In the genomic region with DNA sequence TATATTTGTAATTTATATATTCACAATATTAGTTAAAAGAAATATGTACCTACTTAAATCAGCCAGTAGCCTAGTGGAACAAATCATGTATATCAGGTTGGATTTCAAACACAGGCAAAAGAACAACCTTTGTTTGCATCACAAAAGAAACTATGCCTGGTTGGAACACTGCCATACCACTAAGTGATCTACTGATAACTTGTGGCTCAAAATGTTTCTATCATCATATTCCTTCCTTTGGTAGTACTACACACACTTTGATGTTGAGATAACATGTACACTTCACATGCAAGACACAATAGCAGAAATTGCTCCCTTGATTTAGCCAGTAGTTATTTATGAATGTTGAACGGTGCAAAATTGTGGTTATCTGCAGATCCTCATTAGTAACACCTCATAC, we compare ENCODE assay signal across 16 cellular contexts.
DNase-seq lines count a peak whose midpoint lies in the region; ATAC-seq and TF ChIP-seq lines count a peak whose summit lies in the region.
"Had no signal": no experiment of that assay in that cellular context is flagged by ENCODE, and none has a peak within 500 bp of the region (broad histone marks: within the 10 kb centered on the region; RNA-seq: fewer than 3 reads in every experiment).

No MANE protein-coding gene starts in this region.

- H3K36me3 Mint-ChIP-seq in stimulated activated memory B cell treated with anti-CD40 and anti-IgM and Interleukin-4, amounts not matched to agents 10 μg/mL and 1 μg/mL and 100 μg/mL, for 72 hours = no peaks in the 10 kb centered on the region
- H3K36me3 Mint-ChIP-seq: activated naive CD8-positive, alpha-beta T cell treated with anti-CD3 and anti-CD28 coated beads, Interleukin-2, amount 10 ng/mL, durations not matched to agents 7 days and 5 days; CD14-positive monocyte; natural killer cell treated with Interleukin-12 subunit alpha and Interleukin-12 subunit beta and Interleukin-15 and Interleukin-18, amount 100 ng/mL, for 72 hours had no signal

- H3K4me3 Mint-ChIP-seq in stimulated activated memory B cell treated with anti-CD40 and anti-IgM and Interleukin-4, amounts not matched to agents 10 μg/mL and 1 μg/mL and 100 μg/mL, for 72 hours = no peak overlapping the region
- H3K4me3 Mint-ChIP-seq: activated naive CD8-positive, alpha-beta T cell treated with anti-CD3 and anti-CD28 coated beads, Interleukin-2, amount 10 ng/mL, durations not matched to agents 7 days and 5 days; CD14-positive monocyte; natural killer cell treated with Interleukin-12 subunit alpha and Interleukin-12 subunit beta and Interleukin-15 and Interleukin-18, amount 100 ng/mL, for 72 hours had no signal

- H3K27me3 Mint-ChIP-seq in stimulated activated memory B cell treated with anti-CD40 and anti-IgM and Interleukin-4, amounts not matched to agents 10 μg/mL and 1 μg/mL and 100 μg/mL, for 72 hours = no peaks in the 10 kb centered on the region
- H3K27me3 Mint-ChIP-seq: activated naive CD8-positive, alpha-beta T cell treated with anti-CD3 and anti-CD28 coated beads, Interleukin-2, amount 10 ng/mL, durations not matched to agents 7 days and 5 days; natural killer cell treated with Interleukin-12 subunit alpha and Interleukin-12 subunit beta and Interleukin-15 and Interleukin-18, amount 100 ng/mL, for 72 hours had no signal

- H3K9me3 Mint-ChIP-seq in stimulated activated memory B cell treated with anti-CD40 and anti-IgM and Interleukin-4, amounts not matched to agents 10 μg/mL and 1 μg/mL and 100 μg/mL, for 72 hours = peaks cover 8% of the 10 kb centered on the region

- no peak overlapping the region for H3K27ac Mint-ChIP-seq in stimulated activated memory B cell treated with anti-CD40 and anti-IgM and Interleukin-4, amounts not matched to agents 10 μg/mL and 1 μg/mL and 100 μg/mL, for 72 hours
- H3K27ac Mint-ChIP-seq: activated naive CD8-positive, alpha-beta T cell treated with anti-CD3 and anti-CD28 coated beads, Interleukin-2, amount 10 ng/mL, durations not matched to agents 7 days and 5 days; CD14-positive monocyte; natural killer cell treated with Interleukin-12 subunit alpha and Interleukin-12 subunit beta and Interleukin-15 and Interleukin-18, amount 100 ng/mL, for 72 hours had no signal

- no peak for ATAC-seq in stimulated activated memory B cell treated with anti-CD40 and anti-IgM and Interleukin-4, amounts not matched to agents 10 μg/mL and 1 μg/mL and 100 μg/mL, for 72 hours
- ATAC-seq: natural killer cell treated with Interleukin-12 subunit alpha and Interleukin-12 subunit beta and Interleukin-15 and Interleukin-18, amount 100 ng/mL, for 72 hours had no signal

- no peak for TF ChIP-seq CTCF in epithelial cell of esophagus (IDR thresholded peaks at IDR 0.05; ENCODE audit: insufficient read depth, low read depth, low read length, missing control alignments)

- in situ Hi-C loops in KBM-7 (cut with MboI; ENCODE audit: low pct_unique_long_range_greater_than_20kb, low sequenced_read_pairs) = no loop called here

- peak; percentile 90 for DNase-seq in DMS79 (lab: John Stamatoyannopoulos, UW)
- DNase-seq in KBM-7 = peak; percentile 28
- DNase-seq in OCI-M1 (lab: John Stamatoyannopoulos, UW) = peak; percentile 55
- peak; percentile 52 for DNase-seq in epithelial cell of esophagus (ENCODE audit: low read depth)
- DNase-seq in cerebellum (ENCODE audit: low spot score) = no peak
- DNase-seq in stimulated activated CD4-positive, alpha-beta T cell treated with anti-CD3 and anti-CD28 coated beads, Interleukin-12 subunit alpha, Interleukin-12 subunit beta, amount 100 ng/mL, for 4 hours = no peak
- no peak for DNase-seq in mucosa of gallbladder (ENCODE audit: low spot score)
- DNase-seq: activated CD8-positive, alpha-beta memory T cell treated with anti-CD3 and anti-CD28 coated beads, Interleukin-2, amount 50 U/mL, for 4 hours; activated naive CD8-positive, alpha-beta T cell treated with anti-CD3 and anti-CD28 coated beads, Interleukin-2, amount 10 ng/mL, durations not matched to agents 7 days and 5 days; left ventricle myocardium inferior; NCI-H1048; small intestine; testis had no signal

- no peaks in the 10 kb centered on the region for H3K4me1 Mint-ChIP-seq in stimulated activated memory B cell treated with anti-CD40 and anti-IgM and Interleukin-4, amounts not matched to agents 10 μg/mL and 1 μg/mL and 100 μg/mL, for 72 hours
- H3K4me1 Mint-ChIP-seq: activated naive CD8-positive, alpha-beta T cell treated with anti-CD3 and anti-CD28 coated beads, Interleukin-2, amount 10 ng/mL, durations not matched to agents 7 days and 5 days; CD14-positive monocyte had no signal

- H3K4me3 ChIP-seq in epithelial cell of esophagus (ENCODE audit: low read length) = no peak overlapping the region
- H3K4me3 ChIP-seq: left ventricle myocardium inferior, testis had no signal

Comparison
In these comparisons a context has a peak if more than half of its experiments do, and no peak if none do; other contexts are left out.
1. DNase-seq: peak in DMS79 (single experiment), KBM-7 (single experiment), OCI-M1 (single experiment) and epithelial cell of esophagus (single experiment); none in cerebellum (single experiment), stimulated activated CD4-positive, alpha-beta T cell treated with anti-CD3 and anti-CD28 coated beads, Interleukin-12 subunit alpha, Interleukin-12 subunit beta, amount 100 ng/mL, for 4 hours (single experiment) and mucosa of gallbladder (single experiment).